ENCODE assay signal across 1 cellular context in the genomic region with DNA sequence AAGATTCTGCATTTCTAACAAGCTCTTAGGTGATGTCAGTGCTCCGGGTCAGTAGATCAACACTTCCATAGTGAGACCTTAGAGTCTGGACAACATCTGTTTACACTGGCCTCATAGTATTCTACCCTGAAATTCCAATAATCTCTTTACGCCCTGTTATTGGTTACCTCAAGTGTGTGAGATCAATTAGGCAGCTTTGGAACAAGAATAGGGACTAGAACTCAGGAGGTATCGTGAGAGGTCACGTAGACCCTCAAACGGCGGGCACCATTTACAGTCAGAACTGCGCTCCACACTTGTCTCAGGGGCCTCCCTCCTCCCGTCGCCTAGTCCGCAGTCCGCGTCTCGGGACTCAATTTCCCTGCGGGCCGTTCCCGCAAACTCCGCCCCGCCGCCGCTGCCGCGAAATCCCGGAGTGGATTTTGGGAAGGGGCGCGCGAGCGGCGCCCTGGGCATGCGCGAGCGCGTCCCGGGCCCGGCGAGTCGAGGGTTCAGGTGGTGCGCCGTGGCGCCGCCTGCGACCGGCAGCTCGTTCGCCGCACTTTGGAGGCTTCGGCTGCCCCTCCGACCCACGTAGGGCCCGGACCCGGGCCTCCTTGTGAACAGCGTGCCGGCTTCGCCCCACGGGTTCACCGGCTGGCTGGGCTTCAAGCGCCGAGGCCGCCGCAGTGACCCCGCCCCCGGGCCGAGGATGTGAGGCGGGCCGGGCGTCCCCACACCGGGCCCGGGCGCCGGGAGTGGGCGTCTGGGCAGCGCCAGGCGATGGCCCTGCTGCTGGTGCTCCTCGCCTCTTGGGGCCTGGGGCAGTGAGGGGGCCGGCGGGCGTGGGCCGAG.
A peak's percentile ranks its signal among the peaks of the same experiment; 100 is the strongest.
TF ChIP-seq lines count a peak whose summit lies in the region.

A gene with protein sequence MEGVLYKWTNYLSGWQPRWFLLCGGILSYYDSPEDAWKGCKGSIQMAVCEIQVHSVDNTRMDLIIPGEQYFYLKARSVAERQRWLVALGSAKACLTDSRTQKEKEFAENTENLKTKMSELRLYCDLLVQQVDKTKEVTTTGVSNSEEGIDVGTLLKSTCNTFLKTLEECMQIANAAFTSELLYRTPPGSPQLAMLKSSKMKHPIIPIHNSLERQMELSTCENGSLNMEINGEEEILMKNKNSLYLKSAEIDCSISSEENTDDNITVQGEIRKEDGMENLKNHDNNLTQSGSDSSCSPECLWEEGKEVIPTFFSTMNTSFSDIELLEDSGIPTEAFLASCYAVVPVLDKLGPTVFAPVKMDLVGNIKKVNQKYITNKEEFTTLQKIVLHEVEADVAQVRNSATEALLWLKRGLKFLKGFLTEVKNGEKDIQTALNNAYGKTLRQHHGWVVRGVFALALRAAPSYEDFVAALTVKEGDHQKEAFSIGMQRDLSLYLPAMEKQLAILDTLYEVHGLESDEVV (plus strand): TSS at position 498 of the 834 bp plus-strand sequence. CDS start 351 bp downstream, outside the sequence.

TF ChIP-seq in WTC11, 78 proteins besides CTCF, POLR2A, EP300 and RAD21 (continued from another document and continues in another):
- TF ChIP-seq TP53 (CRISPR knock-in tag; IDR thresholded peaks at IDR 0.05) = 0 out of 2 replicates have a peak, but pooled peaks have one; percentile 21
- TF ChIP-seq SMAD4 (CRISPR knock-in tag; IDR thresholded peaks at IDR 0.05) = no peak
- TF ChIP-seq ARID4B (CRISPR knock-in tag; IDR thresholded peaks at IDR 0.05; ENCODE audit: borderline replicate concordance) = peak; percentile 76; the same call in 1 of the 2 replicates
- TF ChIP-seq, protein P1, sequence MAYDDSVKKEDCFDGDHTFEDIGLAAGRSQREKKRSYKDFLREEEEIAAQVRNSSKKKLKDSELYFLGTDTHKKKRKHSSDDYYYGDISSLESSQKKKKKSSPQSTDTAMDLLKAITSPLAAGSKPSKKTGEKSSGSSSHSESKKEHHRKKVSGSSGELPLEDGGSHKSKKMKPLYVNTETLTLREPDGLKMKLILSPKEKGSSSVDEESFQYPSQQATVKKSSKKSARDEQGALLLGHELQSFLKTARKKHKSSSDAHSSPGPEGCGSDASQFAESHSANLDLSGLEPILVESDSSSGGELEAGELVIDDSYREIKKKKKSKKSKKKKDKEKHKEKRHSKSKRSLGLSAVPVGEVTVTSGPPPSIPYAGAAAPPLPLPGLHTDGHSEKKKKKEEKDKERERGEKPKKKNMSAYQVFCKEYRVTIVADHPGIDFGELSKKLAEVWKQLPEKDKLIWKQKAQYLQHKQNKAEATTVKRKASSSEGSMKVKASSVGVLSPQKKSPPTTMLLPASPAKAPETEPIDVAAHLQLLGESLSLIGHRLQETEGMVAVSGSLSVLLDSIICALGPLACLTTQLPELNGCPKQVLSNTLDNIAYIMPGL (CRISPR knock-in tag; IDR thresholded peaks at IDR 0.05) = peak; percentile 39; the same call in 1 of the 2 replicates
- TF ChIP-seq ATF6 (CRISPR knock-in tag; IDR thresholded peaks at IDR 0.05) = no peak
- no peak for TF ChIP-seq ZNF219 (CRISPR knock-in tag; IDR thresholded peaks at IDR 0.05; ENCODE audit: borderline replicate concordance)
- TF ChIP-seq, protein P2, sequence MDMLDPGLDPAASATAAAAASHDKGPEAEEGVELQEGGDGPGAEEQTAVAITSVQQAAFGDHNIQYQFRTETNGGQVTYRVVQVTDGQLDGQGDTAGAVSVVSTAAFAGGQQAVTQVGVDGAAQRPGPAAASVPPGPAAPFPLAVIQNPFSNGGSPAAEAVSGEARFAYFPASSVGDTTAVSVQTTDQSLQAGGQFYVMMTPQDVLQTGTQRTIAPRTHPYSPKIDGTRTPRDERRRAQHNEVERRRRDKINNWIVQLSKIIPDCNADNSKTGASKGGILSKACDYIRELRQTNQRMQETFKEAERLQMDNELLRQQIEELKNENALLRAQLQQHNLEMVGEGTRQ (CRISPR knock-in tag; IDR thresholded peaks at IDR 0.05) = 0 out of 2 replicates have a peak, but pooled peaks have one; percentile 21
- no peak for TF ChIP-seq OVOL2 (CRISPR knock-in tag; IDR thresholded peaks at IDR 0.05; ENCODE audit: borderline replicate concordance)
- peak; percentile 61 for TF ChIP-seq ZNF232 (CRISPR knock-in tag; IDR thresholded peaks at IDR 0.05)
- no peak for TF ChIP-seq RORB (CRISPR knock-in tag; IDR thresholded peaks at IDR 0.05)
- no peak; the same call in 1 of the 2 replicates for TF ChIP-seq ZNF317 (CRISPR knock-in tag; IDR thresholded peaks at IDR 0.05; ENCODE audit: borderline replicate concordance, low read depth)
- TF ChIP-seq NFE2L1 (CRISPR knock-in tag; IDR thresholded peaks at IDR 0.05) = no peak
- no peak; the same call in 1 of the 2 replicates for TF ChIP-seq FOXP4 (CRISPR knock-in tag; IDR thresholded peaks at IDR 0.05)
- TF ChIP-seq CDX4 (CRISPR knock-in tag; IDR thresholded peaks at IDR 0.05; ENCODE audit: borderline replicate concordance) = no peak
- TF ChIP-seq ZBTB21 (CRISPR knock-in tag; IDR thresholded peaks at IDR 0.05; ENCODE audit: borderline replicate concordance) = no peak
- no peak for TF ChIP-seq NR3C1 (CRISPR knock-in tag; conservative IDR thresholded peaks at IDR 0.05; ENCODE audit: low read depth)
- TF ChIP-seq E2F5 (CRISPR knock-in tag; IDR thresholded peaks at IDR 0.05) = peak; percentile 73
- 0 out of 2 replicates have a peak, but pooled peaks have one; percentile 41 for TF ChIP-seq FOXP1 (CRISPR knock-in tag; IDR thresholded peaks at IDR 0.05; ENCODE audit: borderline replicate concordance)
- no peak for TF ChIP-seq EMX1 (CRISPR knock-in tag; IDR thresholded peaks at IDR 0.05)
- TF ChIP-seq FOXK1 (CRISPR knock-in tag; IDR thresholded peaks at IDR 0.05) = peak; percentile 26; the same call in 1 of the 2 replicates
- 0 out of 2 replicates have a peak, but pooled peaks have one; percentile 38 for TF ChIP-seq CBFB (CRISPR knock-in tag; IDR thresholded peaks at IDR 0.05; ENCODE audit: low read depth)
- TF ChIP-seq SMAD3 (CRISPR knock-in tag; IDR thresholded peaks at IDR 0.05; ENCODE audit: borderline replicate concordance) = no peak
- TF ChIP-seq NFYB (CRISPR knock-in tag; conservative IDR thresholded peaks at IDR 0.05; ENCODE audit: low read depth) = no peak; the same call in 1 of the 2 replicates
- TF ChIP-seq SP1 (CRISPR knock-in tag; conservative IDR thresholded peaks at IDR 0.05) = peak; percentile 99
- no peak for TF ChIP-seq NFATC4 (CRISPR knock-in tag; IDR thresholded peaks at IDR 0.05)
- TF ChIP-seq ZNF138 (CRISPR knock-in tag; conservative IDR thresholded peaks at IDR 0.05) = no peak
- 0 out of 2 replicates have a peak, but pooled peaks have one; percentile 51 for TF ChIP-seq TCF7 (CRISPR knock-in tag; IDR thresholded peaks at IDR 0.05; ENCODE audit: low read depth)
- TF ChIP-seq ZNF263 (CRISPR knock-in tag; IDR thresholded peaks at IDR 0.05; ENCODE audit: low read depth) = 0 out of 2 replicates have a peak, but pooled peaks have one; percentile 42
- TF ChIP-seq ATF2 (CRISPR knock-in tag; IDR thresholded peaks at IDR 0.05; ENCODE audit: borderline replicate concordance, low read depth) = no peak
- TF ChIP-seq, protein P3, sequence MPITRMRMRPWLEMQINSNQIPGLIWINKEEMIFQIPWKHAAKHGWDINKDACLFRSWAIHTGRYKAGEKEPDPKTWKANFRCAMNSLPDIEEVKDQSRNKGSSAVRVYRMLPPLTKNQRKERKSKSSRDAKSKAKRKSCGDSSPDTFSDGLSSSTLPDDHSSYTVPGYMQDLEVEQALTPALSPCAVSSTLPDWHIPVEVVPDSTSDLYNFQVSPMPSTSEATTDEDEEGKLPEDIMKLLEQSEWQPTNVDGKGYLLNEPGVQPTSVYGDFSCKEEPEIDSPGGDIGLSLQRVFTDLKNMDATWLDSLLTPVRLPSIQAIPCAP (CRISPR knock-in tag; IDR thresholded peaks at IDR 0.05) = no peak
- TF ChIP-seq CREM (CRISPR knock-in tag; IDR thresholded peaks at IDR 0.05) = peak; percentile 69
- no peak for TF ChIP-seq USF1 (CRISPR knock-in tag; IDR thresholded peaks at IDR 0.05)
